In the genomic region with DNA sequence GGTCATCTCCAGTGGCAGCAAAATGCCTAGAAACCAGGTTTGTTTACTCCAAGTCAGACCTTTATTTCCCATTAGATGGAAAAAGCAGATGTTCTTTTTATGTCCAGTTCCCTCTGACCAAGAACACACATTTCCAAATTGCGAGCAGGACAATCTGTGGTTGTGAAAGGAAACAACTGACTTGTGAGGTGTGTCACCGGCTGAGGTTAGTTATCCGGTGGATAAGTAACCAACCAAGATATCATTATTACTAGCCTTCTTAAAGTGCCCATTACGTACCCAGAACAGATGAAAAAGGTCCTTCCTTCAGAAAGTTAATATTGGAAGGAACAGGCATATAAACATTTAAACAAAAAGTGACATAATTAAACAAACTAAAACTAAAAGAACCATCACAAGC, we compare ENCODE assay signal across 9 cellular contexts.
A peak's percentile ranks its signal among the peaks of the same experiment; 100 is the strongest.
DNase-seq lines count a peak whose midpoint lies in the region; ATAC-seq, FAIRE-seq and TF ChIP-seq lines count a peak whose summit lies in the region.
"Had no signal": no experiment of that assay in that cellular context is flagged by ENCODE, and none has a peak within 500 bp of the region (broad histone marks: within the 10 kb centered on the region; RNA-seq: fewer than 3 reads in every experiment).

No MANE protein-coding gene starts in this region.

- TF ChIP-seq CTCF in GM12865 (IDR thresholded peaks at IDR 0.05; ENCODE audit: insufficient read depth, low read depth, low read length, missing control alignments): no peak

- ATAC-seq in HG02763 (IDR thresholded peaks at IDR 0.05; ENCODE audit: unreplicated experiment) (peak; percentile 59), naive B cell (ENCODE audit: low read depth in 2 of 2) (no peak)

- H3K36me3 Mint-ChIP-seq in naive B cell: no peaks in the 10 kb centered on the region

- peaks cover 17 to 23% (median 20%) of the 10 kb centered on the region in 3 donors for H3K4me1 Mint-ChIP-seq in naive B cell

- DNase-seq in GM12865 (ENCODE audit: low read depth) (peak; percentile 81), astrocyte of the hippocampus (ENCODE audit: low read depth, low spot score) (peak; percentile 48), naive B cell (no peak), frontal cortex (ENCODE audit: low spot score in 2 of 2) (no peak), NCI-H524 treated with DMSO at 0.1 percent for 48 hours (lab: John Stamatoyannopoulos, UW) (no peak)
- no peak for DNase-seq in activated CD4-positive, alpha-beta T cell treated with anti-CD3 and anti-CD28 coated beads for 48 hours
- no peak for DNase-seq in central memory CD4-positive, alpha-beta T cell
- DNase-seq: NCI-H1930 had no signal

- no peaks in the 10 kb centered on the region for H3K27me3 Mint-ChIP-seq in naive B cell

- FAIRE-seq in frontal cortex (lab: Jason Lieb, UNC): no peak

- H3K9me3 Mint-ChIP-seq in naive B cell: no peaks in the 10 kb centered on the region

- peak overlapping the region in 5 of 6 donors; percentile 10 to 89 (median 25) for H3K27ac Mint-ChIP-seq in naive B cell

- H3K4me3 ChIP-seq in GM12865 (ENCODE audit: low read depth, low read length): peak overlapping the region; percentile 32

- peak overlapping the region in 2 of 8 donors; percentile 0 to 71 for H3K4me3 Mint-ChIP-seq in naive B cell

Comparison
In these comparisons a context has a peak if more than half of its experiments do, and no peak if none do; other contexts are left out.
1. DNase-seq: peak in GM12865 (single experiment) and astrocyte of the hippocampus (single experiment); none in naive B cell (single experiment), frontal cortex (0 of 2), activated CD4-positive, alpha-beta T cell treated with anti-CD3 and anti-CD28 coated beads for 48 hours (single experiment), NCI-H524 treated with DMSO at 0.1 percent for 48 hours (single experiment) and central memory CD4-positive, alpha-beta T cell (single experiment).